25 cellular contexts compared by ENCODE assay signal in genomic region chr14:101511620-101512395, GRCh38. TPM values are rescaled to one million over a fixed set of nuclear protein-coding genes. Genes with fewer than 3 reads are reported as not detected.
"Had no signal": no experiment of that assay in that cellular context is flagged by ENCODE, and none has a peak within 500 bp of the region (broad histone marks: within the 10 kb centered on the region; RNA-seq: fewer than 3 reads in every experiment).

No MANE protein-coding gene starts in this region.

- ATAC-seq: activated CD4-positive, CD25-positive, alpha-beta regulatory T cell treated with anti-CD3 and anti-CD28 coated beads, Interleukin-2, amount 50 U/mL, for 24 hours; esophagus mucosa; foreskin keratinocyte; natural killer cell; stimulated activated naive B cell treated with anti-CD40 and anti-IgM and Interleukin-4, amounts not matched to agents 10 μg/mL and 1 μg/mL and 100 μg/mL, for 72 hours; upper lobe of right lung had no signal

- H3K4me1 ChIP-seq: foreskin keratinocyte, neural progenitor cell, sigmoid colon, stomach, tibial artery, upper lobe of right lung had no signal

- H3K27ac ChIP-seq: brain microvascular endothelial cell, foreskin keratinocyte, heart right ventricle, neural progenitor cell, sigmoid colon, stomach, tibial artery, upper lobe of right lung, WERI-Rb-1 had no signal

- H3K36me3 ChIP-seq: brain microvascular endothelial cell, heart right ventricle, neural progenitor cell, sigmoid colon, stomach, tibial artery, upper lobe of right lung, WERI-Rb-1 had no signal

- H3K4me3 ChIP-seq: heart right ventricle, neural progenitor cell, sigmoid colon, stomach, tibial artery, upper lobe of right lung had no signal

- DNase-seq: activated CD4-positive, alpha-beta T cell treated with anti-CD3 and anti-CD28 coated beads for 48 hours; activated CD4-positive, alpha-beta T cell treated with anti-CD3 and anti-CD28 coated beads, Interleukin-2, amount 50 U/mL, for 48 hours; activated CD8-positive, alpha-beta memory T cell treated with anti-CD3 and anti-CD28 coated beads for 24 hours; activated effector memory CD4-positive, alpha-beta T cell treated with anti-CD3 and anti-CD28 coated beads, Interleukin-2, amount 50 U/mL, for 16 hours; activated naive CD4-positive, alpha-beta T cell treated with anti-CD3 and anti-CD28 coated beads, Interleukin-2, amount 10 ng/mL, durations not matched to agents 7 days and 5 days; activated naive CD8-positive, alpha-beta T cell treated with anti-CD3 and anti-CD28 coated beads, Interleukin-2, amount 10 ng/mL, durations not matched to agents 7 days and 5 days; brain microvascular endothelial cell; caudate nucleus; endodermal cell; foreskin keratinocyte; heart right ventricle; natural killer cell; sigmoid colon; small intestine; stimulated activated CD4-positive, alpha-beta T cell treated with anti-CD3 and anti-CD28 coated beads, Interleukin-1b, Interleukin-23, amount 100 ng/mL, for 48 hours; stimulated activated naive B cell treated with anti-CD40 and anti-IgM and Interleukin-4, amounts not matched to agents 10 μg/mL and 1 μg/mL and 100 μg/mL, for 72 hours; stomach; T-helper 1 cell; upper lobe of right lung; WERI-Rb-1 had no signal

- H3K9me3 ChIP-seq: sigmoid colon, upper lobe of right lung had no signal

- H3K27me3 ChIP-seq: brain microvascular endothelial cell, foreskin keratinocyte, neural progenitor cell, sigmoid colon, stomach, upper lobe of right lung had no signal

RNA-seq across cellular contexts. Expression of gene DIO3, which starts 49.5 kb away (rescaled TPM):
- total RNA-seq: activated naive CD8-positive, alpha-beta T cell treated with anti-CD3 and anti-CD28 coated beads, Interleukin-2, amount 10 ng/mL, durations not matched to agents 7 days and 5 days; activated T-helper 1 cell treated with anti-CD3 and anti-CD28 coated beads, Interleukin-12 subunit alpha, Interleukin-12 subunit beta, Interleukin-2, Interleukin-4 antibody, amounts not matched to agents 30 ng/mL and 10 ng/mL and 1 ng/mL, durations not matched to agents 14 hours and 24 hours and 36 hours; foreskin keratinocyte; natural killer cell had no signal
- polyA plus RNA-seq: foreskin keratinocyte had no signal
